ENCODE assay signal across 1 cellular context in genomic region chr2:68252407-68253210, GRCh38.
TF ChIP-seq lines count a peak whose summit lies in the region.

A gene with protein sequence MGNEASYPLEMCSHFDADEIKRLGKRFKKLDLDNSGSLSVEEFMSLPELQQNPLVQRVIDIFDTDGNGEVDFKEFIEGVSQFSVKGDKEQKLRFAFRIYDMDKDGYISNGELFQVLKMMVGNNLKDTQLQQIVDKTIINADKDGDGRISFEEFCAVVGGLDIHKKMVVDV (minus strand): TSS chr2:68252532. CDS start chr2:68252127, 405 bp downstream.

TF ChIP-seq in WTC11, 78 proteins besides CTCF, POLR2A, EP300 and RAD21 (continued from another document and continues in another):
- TF ChIP-seq ZNF425 (CRISPR knock-in tag; conservative IDR thresholded peaks at IDR 0.05) (no peak), ESRRA (CRISPR knock-in tag; IDR thresholded peaks at IDR 0.05; ENCODE audit: borderline replicate concordance) (no peak), PREB (CRISPR knock-in tag; IDR thresholded peaks at IDR 0.05; ENCODE audit: borderline replicate concordance) (no peak), TEAD1 (CRISPR knock-in tag; IDR thresholded peaks at IDR 0.05) (no peak; the same call in 1 of the 2 replicates), STAT6 (CRISPR knock-in tag; conservative IDR thresholded peaks at IDR 0.05; ENCODE audit: low read depth) (no peak), ATF2 (CRISPR knock-in tag; IDR thresholded peaks at IDR 0.05; ENCODE audit: borderline replicate concordance, low read depth) (no peak), OVOL2 (CRISPR knock-in tag; IDR thresholded peaks at IDR 0.05; ENCODE audit: borderline replicate concordance) (no peak), ZNF423 (CRISPR knock-in tag; IDR thresholded peaks at IDR 0.05) (no peak), ATF1 (CRISPR knock-in tag; IDR thresholded peaks at IDR 0.05) (no peak), ZNF317 (CRISPR knock-in tag; IDR thresholded peaks at IDR 0.05; ENCODE audit: borderline replicate concordance, low read depth) (no peak), EMX1 (CRISPR knock-in tag; IDR thresholded peaks at IDR 0.05) (no peak), CBFB (CRISPR knock-in tag; IDR thresholded peaks at IDR 0.05; ENCODE audit: low read depth) (no peak), NFE2L1 (CRISPR knock-in tag; IDR thresholded peaks at IDR 0.05) (peak; percentile 75; the same call in 1 of the 2 replicates), ZBTB21 (CRISPR knock-in tag; IDR thresholded peaks at IDR 0.05; ENCODE audit: borderline replicate concordance) (no peak), ZNF396 (CRISPR knock-in tag; IDR thresholded peaks at IDR 0.05; ENCODE audit: borderline replicate concordance) (no peak), CREB1 (CRISPR knock-in tag; IDR thresholded peaks at IDR 0.05) (no peak), ZNF121 (CRISPR knock-in tag; IDR thresholded peaks at IDR 0.05) (no peak), USF1 (CRISPR knock-in tag; IDR thresholded peaks at IDR 0.05) (peak; percentile 91), HMGA2 (CRISPR knock-in tag; IDR thresholded peaks at IDR 0.05) (no peak), HMGXB4 (CRISPR knock-in tag; IDR thresholded peaks at IDR 0.05) (no peak), RORB (CRISPR knock-in tag; IDR thresholded peaks at IDR 0.05) (no peak), NR3C1 (CRISPR knock-in tag; conservative IDR thresholded peaks at IDR 0.05; ENCODE audit: low read depth) (no peak), RELA (CRISPR knock-in tag; IDR thresholded peaks at IDR 0.05; ENCODE audit: borderline replicate concordance) (no peak), ELF4 (CRISPR knock-in tag; IDR thresholded peaks at IDR 0.05; ENCODE audit: low read depth) (no peak), TEAD4 (CRISPR knock-in tag; IDR thresholded peaks at IDR 0.05) (no peak), NR1H2 (CRISPR knock-in tag; IDR thresholded peaks at IDR 0.05) (no peak), SOX15 (CRISPR knock-in tag; IDR thresholded peaks at IDR 0.05) (no peak), MXD4 (CRISPR knock-in tag; IDR thresholded peaks at IDR 0.05; ENCODE audit: borderline replicate concordance) (no peak), NFATC4 (CRISPR knock-in tag; IDR thresholded peaks at IDR 0.05) (no peak), GRHL2 (CRISPR knock-in tag; IDR thresholded peaks at IDR 0.05; ENCODE audit: insufficient replicate concordance, severe bottlenecking) (no peak), ZNF263 (CRISPR knock-in tag; IDR thresholded peaks at IDR 0.05; ENCODE audit: low read depth) (no peak)
- TF ChIP-seq, protein P1, sequence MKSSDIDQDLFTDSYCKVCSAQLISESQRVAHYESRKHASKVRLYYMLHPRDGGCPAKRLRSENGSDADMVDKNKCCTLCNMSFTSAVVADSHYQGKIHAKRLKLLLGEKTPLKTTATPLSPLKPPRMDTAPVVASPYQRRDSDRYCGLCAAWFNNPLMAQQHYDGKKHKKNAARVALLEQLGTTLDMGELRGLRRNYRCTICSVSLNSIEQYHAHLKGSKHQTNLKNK (CRISPR knock-in tag; IDR thresholded peaks at IDR 0.05), result no peak
- TF ChIP-seq, protein P2, sequence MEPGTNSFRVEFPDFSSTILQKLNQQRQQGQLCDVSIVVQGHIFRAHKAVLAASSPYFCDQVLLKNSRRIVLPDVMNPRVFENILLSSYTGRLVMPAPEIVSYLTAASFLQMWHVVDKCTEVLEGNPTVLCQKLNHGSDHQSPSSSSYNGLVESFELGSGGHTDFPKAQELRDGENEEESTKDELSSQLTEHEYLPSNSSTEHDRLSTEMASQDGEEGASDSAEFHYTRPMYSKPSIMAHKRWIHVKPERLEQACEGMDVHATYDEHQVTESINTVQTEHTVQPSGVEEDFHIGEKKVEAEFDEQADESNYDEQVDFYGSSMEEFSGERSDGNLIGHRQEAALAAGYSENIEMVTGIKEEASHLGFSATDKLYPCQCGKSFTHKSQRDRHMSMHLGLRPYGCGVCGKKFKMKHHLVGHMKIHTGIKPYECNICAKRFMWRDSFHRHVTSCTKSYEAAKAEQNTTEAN (CRISPR knock-in tag; IDR thresholded peaks at IDR 0.05), result peak; percentile 71; the same call in 1 of the 2 replicates
- TF ChIP-seq, protein P3, sequence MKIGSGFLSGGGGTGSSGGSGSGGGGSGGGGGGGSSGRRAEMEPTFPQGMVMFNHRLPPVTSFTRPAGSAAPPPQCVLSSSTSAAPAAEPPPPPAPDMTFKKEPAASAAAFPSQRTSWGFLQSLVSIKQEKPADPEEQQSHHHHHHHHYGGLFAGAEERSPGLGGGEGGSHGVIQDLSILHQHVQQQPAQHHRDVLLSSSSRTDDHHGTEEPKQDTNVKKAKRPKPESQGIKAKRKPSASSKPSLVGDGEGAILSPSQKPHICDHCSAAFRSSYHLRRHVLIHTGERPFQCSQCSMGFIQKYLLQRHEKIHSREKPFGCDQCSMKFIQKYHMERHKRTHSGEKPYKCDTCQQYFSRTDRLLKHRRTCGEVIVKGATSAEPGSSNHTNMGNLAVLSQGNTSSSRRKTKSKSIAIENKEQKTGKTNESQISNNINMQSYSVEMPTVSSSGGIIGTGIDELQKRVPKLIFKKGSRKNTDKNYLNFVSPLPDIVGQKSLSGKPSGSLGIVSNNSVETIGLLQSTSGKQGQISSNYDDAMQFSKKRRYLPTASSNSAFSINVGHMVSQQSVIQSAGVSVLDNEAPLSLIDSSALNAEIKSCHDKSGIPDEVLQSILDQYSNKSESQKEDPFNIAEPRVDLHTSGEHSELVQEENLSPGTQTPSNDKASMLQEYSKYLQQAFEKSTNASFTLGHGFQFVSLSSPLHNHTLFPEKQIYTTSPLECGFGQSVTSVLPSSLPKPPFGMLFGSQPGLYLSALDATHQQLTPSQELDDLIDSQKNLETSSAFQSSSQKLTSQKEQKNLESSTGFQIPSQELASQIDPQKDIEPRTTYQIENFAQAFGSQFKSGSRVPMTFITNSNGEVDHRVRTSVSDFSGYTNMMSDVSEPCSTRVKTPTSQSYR (CRISPR knock-in tag; IDR thresholded peaks at IDR 0.05), result peak; percentile 18; the same call in 1 of the 2 replicates
- TF ChIP-seq, protein P4, sequence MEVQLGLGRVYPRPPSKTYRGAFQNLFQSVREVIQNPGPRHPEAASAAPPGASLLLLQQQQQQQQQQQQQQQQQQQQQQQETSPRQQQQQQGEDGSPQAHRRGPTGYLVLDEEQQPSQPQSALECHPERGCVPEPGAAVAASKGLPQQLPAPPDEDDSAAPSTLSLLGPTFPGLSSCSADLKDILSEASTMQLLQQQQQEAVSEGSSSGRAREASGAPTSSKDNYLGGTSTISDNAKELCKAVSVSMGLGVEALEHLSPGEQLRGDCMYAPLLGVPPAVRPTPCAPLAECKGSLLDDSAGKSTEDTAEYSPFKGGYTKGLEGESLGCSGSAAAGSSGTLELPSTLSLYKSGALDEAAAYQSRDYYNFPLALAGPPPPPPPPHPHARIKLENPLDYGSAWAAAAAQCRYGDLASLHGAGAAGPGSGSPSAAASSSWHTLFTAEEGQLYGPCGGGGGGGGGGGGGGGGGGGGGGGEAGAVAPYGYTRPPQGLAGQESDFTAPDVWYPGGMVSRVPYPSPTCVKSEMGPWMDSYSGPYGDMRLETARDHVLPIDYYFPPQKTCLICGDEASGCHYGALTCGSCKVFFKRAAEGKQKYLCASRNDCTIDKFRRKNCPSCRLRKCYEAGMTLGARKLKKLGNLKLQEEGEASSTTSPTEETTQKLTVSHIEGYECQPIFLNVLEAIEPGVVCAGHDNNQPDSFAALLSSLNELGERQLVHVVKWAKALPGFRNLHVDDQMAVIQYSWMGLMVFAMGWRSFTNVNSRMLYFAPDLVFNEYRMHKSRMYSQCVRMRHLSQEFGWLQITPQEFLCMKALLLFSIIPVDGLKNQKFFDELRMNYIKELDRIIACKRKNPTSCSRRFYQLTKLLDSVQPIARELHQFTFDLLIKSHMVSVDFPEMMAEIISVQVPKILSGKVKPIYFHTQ (CRISPR knock-in tag; IDR thresholded peaks at IDR 0.05), result no peak
- TF ChIP-seq, protein P5, sequence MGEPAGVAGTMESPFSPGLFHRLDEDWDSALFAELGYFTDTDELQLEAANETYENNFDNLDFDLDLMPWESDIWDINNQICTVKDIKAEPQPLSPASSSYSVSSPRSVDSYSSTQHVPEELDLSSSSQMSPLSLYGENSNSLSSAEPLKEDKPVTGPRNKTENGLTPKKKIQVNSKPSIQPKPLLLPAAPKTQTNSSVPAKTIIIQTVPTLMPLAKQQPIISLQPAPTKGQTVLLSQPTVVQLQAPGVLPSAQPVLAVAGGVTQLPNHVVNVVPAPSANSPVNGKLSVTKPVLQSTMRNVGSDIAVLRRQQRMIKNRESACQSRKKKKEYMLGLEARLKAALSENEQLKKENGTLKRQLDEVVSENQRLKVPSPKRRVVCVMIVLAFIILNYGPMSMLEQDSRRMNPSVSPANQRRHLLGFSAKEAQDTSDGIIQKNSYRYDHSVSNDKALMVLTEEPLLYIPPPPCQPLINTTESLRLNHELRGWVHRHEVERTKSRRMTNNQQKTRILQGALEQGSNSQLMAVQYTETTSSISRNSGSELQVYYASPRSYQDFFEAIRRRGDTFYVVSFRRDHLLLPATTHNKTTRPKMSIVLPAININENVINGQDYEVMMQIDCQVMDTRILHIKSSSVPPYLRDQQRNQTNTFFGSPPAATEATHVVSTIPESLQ (CRISPR knock-in tag; IDR thresholded peaks at IDR 0.05), result no peak
